ENCODE assay signal across 11 cellular contexts in genomic region chr7:44398953-44399574, GRCh38.
DNase-seq lines count a peak whose midpoint lies in the region; ATAC-seq and TF ChIP-seq lines count a peak whose summit lies in the region.
"Had no signal": no experiment of that assay in that cellular context is flagged by ENCODE, and none has a peak within 500 bp of the region (broad histone marks: within the 10 kb centered on the region; RNA-seq: fewer than 3 reads in every experiment).

No MANE protein-coding gene starts in this region.

- intact Hi-C loops in right lobe of liver (cut with DNase I): no loop called here
- intact Hi-C loops in left lung (cut with DNase I): no loop called here

- TF ChIP-seq CTCF in HEK293 (tag by site-specific recombination; IDR thresholded peaks at IDR 0.05) (no peak), nephron (IDR thresholded peaks at IDR 0.05; ENCODE audit: unreplicated experiment in 3 of 3) (no peak), right lobe of liver (IDR thresholded peaks at IDR 0.05) (no peak), left lung (IDR thresholded peaks at IDR 0.05) (no peak)

- POLR2A ChIA-PET in HEK293 (lab: Yijun Ruan, JAX): interaction anchor here (0.6 kb wide), 1 partner anchor 11 kb away, joined by 4 read pairs; no protein-coding TSS in a partner anchor

- H3K36me3 ChIP-seq in HEK293 (ENCODE audit: control insufficient read depth in 2 of 2, insufficient read depth in 1 of 2, low read length in 2 of 2) (peaks cover 0 to 28% of the 10 kb centered on the region in 2 experiments; a peak in 1 of 3 replicates), right lobe of liver (peaks cover 0 to 26% (median 5%) of the 10 kb centered on the region in 4 donors), left lung (peaks cover 0 to 59% of the 10 kb centered on the region in 2 donors)

- no peak for TF ChIP-seq POLR2A in right lobe of liver (IDR thresholded peaks at IDR 0.05)

- peaks cover 4% of the 10 kb centered on the region for H3K36me3 Mint-ChIP-seq in activated CD8-positive, alpha-beta memory T cell treated with anti-CD3 and anti-CD28 coated beads, Interleukin-2, amount 10 ng/mL, durations not matched to agents 7 days and 5 days
- H3K36me3 Mint-ChIP-seq in nephron (ENCODE audit: low read depth): peaks cover 32% of the 10 kb centered on the region

- 0 out of 2 replicates have a peak overlapping the region, but pooled peaks have one; percentile 24 for H3K27ac ChIP-seq in HEK293 (ENCODE audit: extremely low read depth, low read depth, low read length)
- H3K27ac ChIP-seq in right lobe of liver: no peak overlapping the region
- H3K27ac ChIP-seq in left lung: no peak overlapping the region
- H3K27ac ChIP-seq: tibial nerve had no signal

- H3K27me3 Mint-ChIP-seq in activated CD8-positive, alpha-beta memory T cell treated with anti-CD3 and anti-CD28 coated beads, Interleukin-2, amount 10 ng/mL, durations not matched to agents 7 days and 5 days: no peaks in the 10 kb centered on the region
- H3K27me3 Mint-ChIP-seq in nephron (ENCODE audit: low read depth): no peaks in the 10 kb centered on the region

- CTCF ChIA-PET in HEK293 (lab: Yijun Ruan, JAX): interaction anchor here (1.5 kb wide), 1 partner anchor 10 kb away, joined by 6 read pairs; no protein-coding TSS in a partner anchor
- CTCF ChIA-PET in activated CD8-positive, alpha-beta memory T cell treated with anti-CD3 and anti-CD28 coated beads, Interleukin-2, amount 10 ng/mL, durations not matched to agents 7 days and 5 days (lab: Charles Lee): no interaction called here

- H3K4me1 Mint-ChIP-seq in activated CD8-positive, alpha-beta memory T cell treated with anti-CD3 and anti-CD28 coated beads, Interleukin-2, amount 10 ng/mL, durations not matched to agents 7 days and 5 days: no peaks in the 10 kb centered on the region
- peaks cover 57% of the 10 kb centered on the region for H3K4me1 Mint-ChIP-seq in nephron

- H3K9me3 ChIP-seq in HEK293 (ENCODE audit: control insufficient read depth, insufficient read depth, low read depth, low read length): no peaks in the 10 kb centered on the region
- no peaks in the 10 kb centered on the region for H3K9me3 ChIP-seq in right lobe of liver
- H3K9me3 ChIP-seq in left lung: no peaks in the 10 kb centered on the region
- H3K9me3 ChIP-seq: tibial nerve had no signal

- H3K4me3 Mint-ChIP-seq in activated CD8-positive, alpha-beta memory T cell treated with anti-CD3 and anti-CD28 coated beads, Interleukin-2, amount 10 ng/mL, durations not matched to agents 7 days and 5 days: no peak overlapping the region
- H3K4me3 Mint-ChIP-seq in nephron: peak overlapping the region in 1 of 3 experiments; percentile 21

- 92% methylated on average over 7 of the region's 8 CpGs for WGBS in right lobe of liver (ENCODE audit: insufficient coverage, low coverage, low lambda C conversion rate, missing lambda C conversion rate)

- no peak overlapping the region for H3K4me3 ChIP-seq in HEK293 (ENCODE audit: low read depth, low read length)
- H3K4me3 ChIP-seq in right lobe of liver: no peak overlapping the region
- no peak overlapping the region for H3K4me3 ChIP-seq in left lung
- H3K4me3 ChIP-seq: tibial nerve had no signal

- H3K9me3 Mint-ChIP-seq in activated CD8-positive, alpha-beta memory T cell treated with anti-CD3 and anti-CD28 coated beads, Interleukin-2, amount 10 ng/mL, durations not matched to agents 7 days and 5 days (ENCODE audit: low read depth): no peaks in the 10 kb centered on the region
- H3K9me3 Mint-ChIP-seq in nephron: no peaks in the 10 kb centered on the region

- DNase-seq in NCI-H187 treated with DMSO at 0.1 percent for 48 hours (lab: John Stamatoyannopoulos, UW) (peak; percentile 75), right lobe of liver (no peak), left lung (no peak)
- DNase-seq in activated CD8-positive, alpha-beta memory T cell treated with anti-CD3 and anti-CD28 coated beads, Interleukin-2, amount 10 ng/mL, durations not matched to agents 7 days and 5 days: peak; percentile 32
- no peak for DNase-seq in stimulated activated CD4-positive, alpha-beta T cell treated with anti-CD3 and anti-CD28 coated beads, Interleukin-4, amount 100 ng/mL, for 4 hours
- DNase-seq: activated T-cell treated with anti-CD3 and anti-CD28 coated beads for 4 hours, COR-L47 had no signal

- no peak for ATAC-seq in activated CD8-positive, alpha-beta memory T cell treated with anti-CD3 and anti-CD28 coated beads, Interleukin-2, amount 10 ng/mL, durations not matched to agents 7 days and 5 days
- ATAC-seq in right lobe of liver (no peak), left lung (no peak), GM18517 (IDR thresholded peaks at IDR 0.05; ENCODE audit: unreplicated experiment) (no peak)

- H3K27ac Mint-ChIP-seq in activated CD8-positive, alpha-beta memory T cell treated with anti-CD3 and anti-CD28 coated beads, Interleukin-2, amount 10 ng/mL, durations not matched to agents 7 days and 5 days: no peak overlapping the region
- H3K27ac Mint-ChIP-seq in nephron: peak overlapping the region; percentile 46 to 67 (median 52)

- peaks cover 14% of the 10 kb centered on the region for H3K4me1 ChIP-seq in HEK293 (ENCODE audit: control insufficient read depth, insufficient read depth, low read length)
- no peaks in the 10 kb centered on the region for H3K4me1 ChIP-seq in right lobe of liver
- peaks cover 0 to 7% of the 10 kb centered on the region in 2 donors for H3K4me1 ChIP-seq in left lung

- H3K27me3 ChIP-seq in right lobe of liver (no peaks in the 10 kb centered on the region), left lung (no peaks in the 10 kb centered on the region)
- H3K27me3 ChIP-seq: tibial nerve had no signal

TF ChIP-seq in HEK293, 187 proteins besides CTCF, POLR2A, EP300 and RAD21 (continues in another document):
- TF ChIP-seq ZNF449 (tag by site-specific recombination; IDR thresholded peaks at IDR 0.05) (no peak), ZFHX2 (tag by site-specific recombination; conservative IDR thresholded peaks at IDR 0.05) (no peak), ZNF133 (tag by site-specific recombination; IDR thresholded peaks at IDR 0.05) (no peak), REST (tag by site-specific recombination; IDR thresholded peaks at IDR 0.05) (peak; percentile 91), PRDM6 (tag by site-specific recombination; IDR thresholded peaks at IDR 0.05) (peak; percentile 91), ZNF701 (tag by site-specific recombination; IDR thresholded peaks at IDR 0.05) (no peak), ZFP69B (tag by site-specific recombination; IDR thresholded peaks at IDR 0.05) (0 out of 2 replicates have a peak, but pooled peaks have one; percentile 46)

Comparison
In these comparisons a context has a peak if more than half of its experiments do, and no peak if none do; other contexts are left out.
1. DNase-seq: peak in NCI-H187 treated with DMSO at 0.1 percent for 48 hours (single experiment) and activated CD8-positive, alpha-beta memory T cell treated with anti-CD3 and anti-CD28 coated beads, Interleukin-2, amount 10 ng/mL, durations not matched to agents 7 days and 5 days (single experiment); none in right lobe of liver (0 of 3), stimulated activated CD4-positive, alpha-beta T cell treated with anti-CD3 and anti-CD28 coated beads, Interleukin-4, amount 100 ng/mL, for 4 hours (0 of 2) and left lung (0 of 2).